In the genomic region with DNA sequence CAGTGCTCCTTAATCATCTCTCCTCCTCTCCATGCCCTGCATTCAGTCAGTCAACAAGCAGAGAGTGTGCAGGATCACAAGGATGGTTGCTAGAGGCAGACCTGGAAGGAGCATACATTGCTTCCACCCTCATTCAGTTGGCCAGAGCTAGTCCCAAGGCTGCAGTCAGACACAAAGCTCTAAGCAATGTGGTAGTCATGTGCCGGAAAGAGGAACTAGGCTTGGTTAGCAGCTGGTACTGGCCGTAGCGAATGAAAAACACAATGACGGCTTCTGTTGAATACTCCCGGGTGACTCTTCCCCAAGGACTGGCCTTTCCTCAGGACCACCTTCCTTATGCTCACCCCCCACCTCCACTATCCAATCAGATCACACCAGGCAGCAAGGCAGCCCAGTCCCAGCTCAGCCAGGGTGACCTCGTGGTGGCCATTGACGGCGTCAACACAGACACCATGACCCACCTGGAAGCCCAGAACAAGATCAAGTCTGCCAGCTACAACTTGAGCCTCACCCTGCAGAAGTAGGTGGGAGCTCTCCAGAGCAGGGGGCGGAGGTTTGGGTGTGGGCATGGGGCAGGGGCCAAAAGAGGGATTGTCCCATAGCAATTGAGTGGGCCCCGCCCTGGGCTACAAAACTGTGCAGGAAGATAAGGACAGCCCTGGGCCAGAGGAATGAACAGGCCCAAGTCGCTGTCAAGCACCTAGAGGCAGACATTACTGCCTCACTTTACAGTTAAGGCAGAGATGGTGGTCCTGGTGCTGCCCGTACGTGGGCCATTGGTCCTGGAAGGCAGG, we compare ENCODE assay signal across 14 cellular contexts. TPM values are rescaled to one million over a fixed set of nuclear protein-coding genes. Genes with fewer than 3 reads are reported as not detected.
DNase-seq lines count a peak whose midpoint lies in the region; ATAC-seq and TF ChIP-seq lines count a peak whose summit lies in the region.
"Had no signal": no experiment of that assay in that cellular context is flagged by ENCODE, and none has a peak within 500 bp of the region (broad histone marks: within the 10 kb centered on the region; RNA-seq: fewer than 3 reads in every experiment).

No MANE protein-coding gene starts in this region.

- H3K9me3 ChIP-seq in thoracic aorta: no peaks in the 10 kb centered on the region

- DNase-seq in SIG-M5 treated with dmso at 0.1 percent for 504 hours (lab: John Stamatoyannopoulos, UW; ENCODE audit: unreplicated experiment) (peak; percentile 38), SIG-M5 (lab: John Stamatoyannopoulos, UW) (no peak), erythroblast (lab: John Stamatoyannopoulos, UW) (peak; percentile 86 to 92), thoracic aorta (ENCODE audit: low spot score) (no peak), EL (no peak)
- DNase-seq in stimulated activated naive CD8-positive, alpha-beta T cell treated with anti-CD3 and anti-CD28 coated beads, Interleukin-15, Interleukin-2, amounts not matched to agents 100 U/mL and 50 U/mL, for 24 hours: no peak
- DNase-seq: activated CD8-positive, alpha-beta T cell treated with anti-CD3 and anti-CD28 coated beads for 36 hours; activated naive CD8-positive, alpha-beta T cell treated with anti-CD3 and anti-CD28 coated beads for 36 hours; NCI-H446 had no signal

- no peak for TF ChIP-seq CTCF in thoracic aorta (IDR thresholded peaks at IDR 0.05)

- peaks cover 46 to 83% of the 10 kb centered on the region in 2 donors for H3K4me1 ChIP-seq in thoracic aorta (ENCODE audit: control insufficient read depth in 1 of 2, low read depth in 2 of 2)

- TF ChIP-seq POLR2A in erythroblast (IDR thresholded peaks at IDR 0.05; ENCODE audit: low read length): no peak

- H3K27me3 ChIP-seq in thoracic aorta (replicated peaks; ENCODE audit: insufficient read depth): no peaks in the 10 kb centered on the region
- H3K27me3 ChIP-seq: hepatocyte had no signal

- peak; percentile 56 for ATAC-seq in HG03565 (IDR thresholded peaks at IDR 0.05; ENCODE audit: unreplicated experiment)
- no peak for ATAC-seq in thoracic aorta (ENCODE audit: insufficient number of reproducible peaks, low FRiP score, low read depth)
- ATAC-seq in stimulated activated naive CD8-positive, alpha-beta T cell treated with anti-CD3 and anti-CD28 coated beads, Interleukin-15, Interleukin-2, amounts not matched to agents 100 U/mL and 50 U/mL, for 24 hours: no peak
- ATAC-seq in GM18502 (IDR thresholded peaks at IDR 0.05; ENCODE audit: poor library complexity, unreplicated experiment): no peak
- ATAC-seq: activated CD8-positive, alpha-beta T cell treated with anti-CD3 and anti-CD28 coated beads for 36 hours had no signal

- H3K36me3 ChIP-seq in thoracic aorta: peaks cover 24% of the 10 kb centered on the region

- peak overlapping the region; percentile 71 to 76 for H3K27ac ChIP-seq in thoracic aorta
- H3K27ac ChIP-seq: 22Rv1, hepatocyte, skin epidermis had no signal

- H3K4me3 ChIP-seq in thoracic aorta: no peak overlapping the region
- H3K4me3 ChIP-seq: hepatocyte, skin epidermis had no signal

RNA-seq across cellular contexts. Expression of a gene that starts 10.9 kb away (rescaled TPM):
- 10 to 100 TPM; 59.5 to 63.8 TPM for total RNA-seq in thoracic aorta
- total RNA-seq: hepatocyte had no signal

RNA-seq across cellular contexts. Expression of a gene that starts 24.8 kb away (rescaled TPM):
- total RNA-seq in thoracic aorta: not detected
- total RNA-seq: activated CD8-positive, alpha-beta T cell treated with anti-CD3 and anti-CD28 coated beads for 36 hours; activated naive CD8-positive, alpha-beta T cell treated with anti-CD3 and anti-CD28 coated beads for 36 hours; hepatocyte had no signal

Comparison
In these comparisons a context has a peak if more than half of its experiments do, and no peak if none do; other contexts are left out.
1. DNase-seq: peak in SIG-M5 treated with dmso at 0.1 percent for 504 hours (single experiment) and erythroblast (2 of 2); none in SIG-M5 (single experiment), thoracic aorta (single experiment), stimulated activated naive CD8-positive, alpha-beta T cell treated with anti-CD3 and anti-CD28 coated beads, Interleukin-15, Interleukin-2, amounts not matched to agents 100 U/mL and 50 U/mL, for 24 hours (single experiment) and EL (single experiment).